10 cellular contexts compared by ENCODE assay signal in the genomic region with DNA sequence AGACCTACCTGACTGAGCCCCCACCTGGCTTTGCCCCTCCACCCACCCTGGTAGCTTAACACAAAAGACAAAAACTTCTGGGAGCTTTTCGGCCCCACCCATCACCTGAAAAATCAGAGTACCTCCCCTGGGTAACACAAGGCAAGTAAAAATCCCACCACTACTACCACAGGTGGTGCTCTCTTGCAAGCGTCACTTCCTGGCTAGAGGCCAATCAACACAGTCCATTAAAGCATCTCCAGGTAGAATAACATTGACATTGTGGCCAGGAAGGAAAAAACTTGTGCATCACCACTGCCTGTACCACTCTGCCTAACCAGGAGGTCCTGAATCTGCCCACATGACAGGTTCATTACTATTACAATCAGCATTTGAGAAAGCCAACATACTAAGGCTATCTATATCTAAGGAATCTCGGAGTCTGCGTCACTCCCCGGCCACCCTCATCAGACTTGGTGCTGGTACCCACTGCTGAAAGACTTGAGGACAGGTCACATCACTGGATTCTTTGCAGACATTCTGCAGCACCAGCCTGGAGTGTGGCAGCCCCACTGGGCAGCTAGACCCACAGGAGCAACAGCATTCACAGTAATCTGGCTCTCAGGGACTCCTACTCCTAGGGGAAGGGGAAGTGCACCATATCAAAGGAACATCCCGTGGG.
A peak's percentile ranks its signal among the peaks of the same experiment; 100 is the strongest.
DNase-seq lines count a peak whose midpoint lies in the region; ATAC-seq, FAIRE-seq and TF ChIP-seq lines count a peak whose summit lies in the region.
"Had no signal": no experiment of that assay in that cellular context is flagged by ENCODE, and none has a peak within 500 bp of the region (broad histone marks: within the 10 kb centered on the region; RNA-seq: fewer than 3 reads in every experiment).

No MANE protein-coding gene starts in this region.

- peaks cover 7% of the 10 kb centered on the region for H3K36me3 Mint-ChIP-seq in activated CD8-positive, alpha-beta memory T cell treated with anti-CD3 and anti-CD28 coated beads, Interleukin-2, amount 10 ng/mL, durations not matched to agents 7 days and 5 days
- H3K36me3 Mint-ChIP-seq in endothelial cell (ENCODE audit: low read depth, unreplicated experiment) (no peaks in the 10 kb centered on the region), type B pancreatic cell (peaks cover 4% of the 10 kb centered on the region)

- H3K27ac Mint-ChIP-seq in activated CD8-positive, alpha-beta memory T cell treated with anti-CD3 and anti-CD28 coated beads, Interleukin-2, amount 10 ng/mL, durations not matched to agents 7 days and 5 days = peak overlapping the region; percentile 17
- peak overlapping the region; percentile 16 for H3K27ac Mint-ChIP-seq in endothelial cell (ENCODE audit: unreplicated experiment)
- peak overlapping the region; percentile 41 for H3K27ac Mint-ChIP-seq in type B pancreatic cell
- H3K27ac Mint-ChIP-seq: activated CD4-positive, alpha-beta T cell treated with anti-CD3 and anti-CD28 coated beads for 36 hours had no signal

- TF ChIP-seq CTCF in endothelial cell (IDR thresholded peaks at IDR 0.05; ENCODE audit: unreplicated experiment) (no peak), type B pancreatic cell (conservative IDR thresholded peaks at IDR 0.05) (no peak), D721Med (IDR thresholded peaks at IDR 0.05; ENCODE audit: insufficient read depth, missing control alignments) (no peak)

- FAIRE-seq in D721Med (lab: Jason Lieb, UNC) = no peak

- H3K27me3 Mint-ChIP-seq in activated CD8-positive, alpha-beta memory T cell treated with anti-CD3 and anti-CD28 coated beads, Interleukin-2, amount 10 ng/mL, durations not matched to agents 7 days and 5 days = no peaks in the 10 kb centered on the region
- no peaks in the 10 kb centered on the region for H3K27me3 Mint-ChIP-seq in endothelial cell (ENCODE audit: unreplicated experiment)
- H3K27me3 Mint-ChIP-seq in type B pancreatic cell = no peaks in the 10 kb centered on the region
- H3K27me3 Mint-ChIP-seq: activated CD4-positive, alpha-beta T cell treated with anti-CD3 and anti-CD28 coated beads for 36 hours had no signal

- CTCF ChIA-PET in activated CD8-positive, alpha-beta memory T cell treated with anti-CD3 and anti-CD28 coated beads, Interleukin-2, amount 10 ng/mL, durations not matched to agents 7 days and 5 days (lab: Charles Lee) = interaction anchor here (0.8 kb wide), 1 partner anchor 118 kb away, joined by 3 read pairs; no protein-coding TSS in a partner anchor

- no peaks in the 10 kb centered on the region for H3K9me3 Mint-ChIP-seq in activated CD8-positive, alpha-beta memory T cell treated with anti-CD3 and anti-CD28 coated beads, Interleukin-2, amount 10 ng/mL, durations not matched to agents 7 days and 5 days (ENCODE audit: low read depth)
- no peaks in the 10 kb centered on the region for H3K9me3 Mint-ChIP-seq in endothelial cell (ENCODE audit: unreplicated experiment)
- peaks cover 5% of the 10 kb centered on the region for H3K9me3 Mint-ChIP-seq in type B pancreatic cell

- H3K4me1 Mint-ChIP-seq in activated CD8-positive, alpha-beta memory T cell treated with anti-CD3 and anti-CD28 coated beads, Interleukin-2, amount 10 ng/mL, durations not matched to agents 7 days and 5 days = peaks cover 23% of the 10 kb centered on the region
- peaks cover 33% of the 10 kb centered on the region for H3K4me1 Mint-ChIP-seq in endothelial cell (ENCODE audit: unreplicated experiment)
- peaks cover 13% of the 10 kb centered on the region for H3K4me1 Mint-ChIP-seq in type B pancreatic cell (ENCODE audit: unreplicated experiment)

- H3K4me3 Mint-ChIP-seq in activated CD8-positive, alpha-beta memory T cell treated with anti-CD3 and anti-CD28 coated beads, Interleukin-2, amount 10 ng/mL, durations not matched to agents 7 days and 5 days = no peak overlapping the region
- H3K4me3 Mint-ChIP-seq in endothelial cell (ENCODE audit: unreplicated experiment) (no peak overlapping the region), type B pancreatic cell (no peak overlapping the region)
- H3K4me3 Mint-ChIP-seq: activated CD4-positive, alpha-beta T cell treated with anti-CD3 and anti-CD28 coated beads for 36 hours had no signal

- DNase-seq in activated CD8-positive, alpha-beta memory T cell treated with anti-CD3 and anti-CD28 coated beads, Interleukin-2, amount 10 ng/mL, durations not matched to agents 7 days and 5 days = no peak
- DNase-seq in activated CD8-positive, alpha-beta memory T cell treated with anti-CD3 and anti-CD28 coated beads, Interleukin-2, amount 50 U/mL, for 48 hours = no peak
- DNase-seq in NCI-H2196 treated with DMSO at 0.1 percent for 48 hours (lab: John Stamatoyannopoulos, UW; ENCODE audit: unreplicated experiment) (peak; percentile 8), endothelial cell (ENCODE audit: low spot score) (no peak), type B pancreatic cell (ENCODE audit: extremely low spot score, unreplicated experiment) (no peak), D721Med (ENCODE audit: insufficient read length, low spot score) (no peak), NCI-H526 treated with DMSO at 0.1 percent for 48 hours (lab: John Stamatoyannopoulos, UW) (no peak)
- no peak for DNase-seq in activated CD4-positive, alpha-beta T cell treated with anti-CD3 and anti-CD28 coated beads for 1 hour
- DNase-seq: activated CD4-positive, alpha-beta T cell treated with anti-CD3 and anti-CD28 coated beads for 36 hours; IMR-90 had no signal

- peak; percentile 52 for ATAC-seq in activated CD8-positive, alpha-beta memory T cell treated with anti-CD3 and anti-CD28 coated beads, Interleukin-2, amount 10 ng/mL, durations not matched to agents 7 days and 5 days
- ATAC-seq: activated CD4-positive, alpha-beta T cell treated with anti-CD3 and anti-CD28 coated beads for 36 hours had no signal
